ENCODE assay signal across 11 cellular contexts in genomic region chr17:41530062-41531048, GRCh38. TPM values are rescaled to one million over a fixed set of nuclear protein-coding genes. Genes with fewer than 3 reads are reported as not detected.
DNase-seq lines count a peak whose midpoint lies in the region; TF ChIP-seq lines count a peak whose summit lies in the region.
"Had no signal": no experiment of that assay in that cellular context is flagged by ENCODE, and none has a peak within 500 bp of the region (broad histone marks: within the 10 kb centered on the region; RNA-seq: fewer than 3 reads in every experiment).

No MANE protein-coding gene starts in this region.

- peaks cover 62% of the 10 kb centered on the region for H3K4me1 Mint-ChIP-seq in Calu3 (ENCODE audit: low read depth, unreplicated experiment)
- peaks cover 1% of the 10 kb centered on the region for H3K4me1 Mint-ChIP-seq in activated T-helper 2 cell treated with anti-CD3 and anti-CD28 coated beads, Interferon-gamma antibody, Interleukin-2, Interleukin-4, amounts not matched to agents 10 μg/mL and 5 μg/mL and 100 μg/mL, durations not matched to agents 14 hours and 24 hours and 36 hours (ENCODE audit: low read depth)

- BruUV-seq in Calu3 (replicated peaks; lab: Mats Ljungman, UMichigan) (TSS peak; percentile 27), PC-9 (replicated peaks; lab: Mats Ljungman, UMichigan) (TSS peak; percentile 72)

- CTCF ChIA-PET in Calu3 (lab: Charles Lee): interaction anchor here (0.6 to 19.2 kb wide), 15 partner anchors 8 to 398 kb away, joined by 3 to 471 read pairs (median 4); partner anchors contain the start of gene KRT15
- CTCF ChIA-PET in PC-9 (lab: Charles Lee): interaction anchor here (0.6 to 3.3 kb wide), 4 partner anchors 11 to 132 kb away, joined by 3 to 27 read pairs (median 5); no protein-coding TSS in a partner anchor

- H3K9ac ChIP-seq in parathyroid adenoma: no peak overlapping the region
- H3K9ac ChIP-seq in MM.1S (ENCODE audit: low read length): no peak overlapping the region

- peaks cover 14% of the 10 kb centered on the region for H4K20me1 ChIP-seq in PC-9 (ENCODE audit: insufficient read depth)
- no peaks in the 10 kb centered on the region for H4K20me1 ChIP-seq in MM.1S (ENCODE audit: insufficient read depth, low read length)

- DNase-seq in Calu3 (peak; percentile 93), PC-9 (peak; percentile 86 to 99), erythroblast (lab: John Stamatoyannopoulos, UW) (peak; percentile 83 to 90), globus pallidus (ENCODE audit: low spot score) (no peak), MM.1S (no peak)
- DNase-seq in activated T-helper 2 cell treated with anti-CD3 and anti-CD28 coated beads, Interferon-gamma antibody, Interleukin-2, Interleukin-4, amounts not matched to agents 10 μg/mL and 5 μg/mL and 100 μg/mL, durations not matched to agents 14 hours and 24 hours and 36 hours (ENCODE audit: low spot score): no peak
- DNase-seq in stimulated activated CD4-positive, alpha-beta T cell treated with anti-CD3 and anti-CD28 coated beads, Interleukin-4, amount 100 ng/mL, for 1 hour: no peak
- DNase-seq: activated CD8-positive, alpha-beta T cell treated with anti-CD3 and anti-CD28 coated beads for 36 hours; NCI-H446 had no signal

- H2AFZ ChIP-seq in PC-9 (no peak overlapping the region), parathyroid adenoma (peak overlapping the region; percentile 68), MM.1S (ENCODE audit: low read length) (no peak overlapping the region)

- no peaks in the 10 kb centered on the region for H3K9me3 ChIP-seq in PC-9 (ENCODE audit: insufficient read depth, low read depth)
- no peaks in the 10 kb centered on the region for H3K9me3 ChIP-seq in parathyroid adenoma (ENCODE audit: control insufficient read depth, low read length)
- no peaks in the 10 kb centered on the region for H3K9me3 ChIP-seq in MM.1S (replicated peaks; ENCODE audit: insufficient read depth, low read length)

- H3K36me3 Mint-ChIP-seq in Calu3 (ENCODE audit: insufficient read depth, unreplicated experiment): peaks cover 58% of the 10 kb centered on the region
- H3K36me3 Mint-ChIP-seq in activated T-helper 2 cell treated with anti-CD3 and anti-CD28 coated beads, Interferon-gamma antibody, Interleukin-2, Interleukin-4, amounts not matched to agents 10 μg/mL and 5 μg/mL and 100 μg/mL, durations not matched to agents 14 hours and 24 hours and 36 hours (ENCODE audit: low read depth): no peaks in the 10 kb centered on the region

- peaks cover 15% of the 10 kb centered on the region for H3K36me3 ChIP-seq in PC-9 (ENCODE audit: low read depth)
- H3K36me3 ChIP-seq in parathyroid adenoma (ENCODE audit: control insufficient read depth, insufficient read depth, low read length): no peaks in the 10 kb centered on the region
- no peaks in the 10 kb centered on the region for H3K36me3 ChIP-seq in MM.1S (replicated peaks; ENCODE audit: insufficient read depth, low read length)

- H3K4me3 ChIP-seq in PC-9: peak overlapping the region; percentile 93
- no peak overlapping the region for H3K4me3 ChIP-seq in parathyroid adenoma (ENCODE audit: low read depth, low read length)
- H3K4me3 ChIP-seq in MM.1S (ENCODE audit: low read length): no peak overlapping the region

- TF ChIP-seq POLR2A in erythroblast (IDR thresholded peaks at IDR 0.05; ENCODE audit: low read length): no peak

- H3K27me3 ChIP-seq in PC-9 (ENCODE audit: insufficient read depth, low read depth) (no peaks in the 10 kb centered on the region), parathyroid adenoma (ENCODE audit: control insufficient read depth, insufficient read depth, low read length) (no peaks in the 10 kb centered on the region), MM.1S (replicated peaks; ENCODE audit: insufficient read depth, low read length) (peaks cover 30% of the 10 kb centered on the region)

- no peaks in the 10 kb centered on the region for H3K9me3 Mint-ChIP-seq in Calu3 (ENCODE audit: low read depth, unreplicated experiment)
- no peaks in the 10 kb centered on the region for H3K9me3 Mint-ChIP-seq in activated T-helper 2 cell treated with anti-CD3 and anti-CD28 coated beads, Interferon-gamma antibody, Interleukin-2, Interleukin-4, amounts not matched to agents 10 μg/mL and 5 μg/mL and 100 μg/mL, durations not matched to agents 14 hours and 24 hours and 36 hours
- H3K9me3 Mint-ChIP-seq: activated CD8-positive, alpha-beta T cell treated with anti-CD3 and anti-CD28 coated beads for 36 hours had no signal

- H3F3A ChIP-seq in PC-9 (ENCODE audit: insufficient read depth, low read depth) (peaks cover 71% of the 10 kb centered on the region), MM.1S (ENCODE audit: insufficient read depth, low read length) (no peaks in the 10 kb centered on the region)

- H3K4me2 ChIP-seq in PC-9: peak overlapping the region; percentile 98
- peak overlapping the region; percentile 1 for H3K4me2 ChIP-seq in parathyroid adenoma (ENCODE audit: low read length)
- H3K4me2 ChIP-seq in MM.1S (ENCODE audit: low read depth, low read length): no peak overlapping the region

- intact Hi-C loops in Calu3 (cut with micrococcal nuclease; ENCODE audit: unreplicated experiment): loop anchor here (2.0 kb wide), 1 partner anchor 18 kb away; no protein-coding TSS in a partner anchor
- intact Hi-C loops in PC-9 (cut with micrococcal nuclease; ENCODE audit: unreplicated experiment): loop anchor here (1.0 kb wide), 1 partner anchor 18 kb away; no protein-coding TSS in a partner anchor
- intact Hi-C loops in activated T-helper 2 cell treated with anti-CD3 and anti-CD28 coated beads, Interferon-gamma antibody, Interleukin-2, Interleukin-4, amounts not matched to agents 10 μg/mL and 5 μg/mL and 100 μg/mL, durations not matched to agents 14 hours and 24 hours and 36 hours (cut with micrococcal nuclease): no loop called here

- H3K4me3 Mint-ChIP-seq in Calu3 (ENCODE audit: low read depth, unreplicated experiment): peak overlapping the region; percentile 95
- H3K4me3 Mint-ChIP-seq in activated T-helper 2 cell treated with anti-CD3 and anti-CD28 coated beads, Interferon-gamma antibody, Interleukin-2, Interleukin-4, amounts not matched to agents 10 μg/mL and 5 μg/mL and 100 μg/mL, durations not matched to agents 14 hours and 24 hours and 36 hours (ENCODE audit: low read depth): no peak overlapping the region
- H3K4me3 Mint-ChIP-seq: activated CD8-positive, alpha-beta T cell treated with anti-CD3 and anti-CD28 coated beads for 36 hours had no signal

- H3K9me2 ChIP-seq in PC-9 (ENCODE audit: insufficient read depth): no peaks in the 10 kb centered on the region
- H3K9me2 ChIP-seq in MM.1S (replicated peaks; ENCODE audit: insufficient read depth, low read length): no peaks in the 10 kb centered on the region

- H3K27ac ChIP-seq in PC-9: peak overlapping the region; percentile 95
- H3K27ac ChIP-seq in parathyroid adenoma: peak overlapping the region; percentile 72
- H3K27ac ChIP-seq in MM.1S (ENCODE audit: low read length): no peak overlapping the region

- TF ChIP-seq CTCF in Calu3 (IDR thresholded peaks at IDR 0.05; ENCODE audit: unreplicated experiment): no peak
- TF ChIP-seq CTCF in PC-9 (conservative IDR thresholded peaks at IDR 0.05): no peak
- no peak for TF ChIP-seq CTCF in parathyroid adenoma (IDR thresholded peaks at IDR 0.05)
- TF ChIP-seq CTCF in MM.1S (IDR thresholded peaks at IDR 0.05; ENCODE audit: low read length): no peak

- H3K4me1 ChIP-seq in PC-9 (replicated peaks; ENCODE audit: insufficient read depth): peaks cover 66% of the 10 kb centered on the region
- peaks cover 21% of the 10 kb centered on the region for H3K4me1 ChIP-seq in parathyroid adenoma
- H3K4me1 ChIP-seq in MM.1S (ENCODE audit: low read length): no peaks in the 10 kb centered on the region

- H3K27me3 Mint-ChIP-seq in Calu3 (ENCODE audit: unreplicated experiment): no peaks in the 10 kb centered on the region
- H3K27me3 Mint-ChIP-seq in activated T-helper 2 cell treated with anti-CD3 and anti-CD28 coated beads, Interferon-gamma antibody, Interleukin-2, Interleukin-4, amounts not matched to agents 10 μg/mL and 5 μg/mL and 100 μg/mL, durations not matched to agents 14 hours and 24 hours and 36 hours (ENCODE audit: low read depth): peaks cover 61% of the 10 kb centered on the region

- POLR2A ChIA-PET in PC-9 (lab: Charles Lee; ENCODE audit: unreplicated experiment): interaction anchor here (0.5 to 3.5 kb wide), 20 partner anchors 9 to 1216 kb away, joined by 3 to 78 read pairs (median 5); partner anchors contain the start of gene KRT13

- peak overlapping the region; percentile 99 for H3K27ac Mint-ChIP-seq in Calu3 (ENCODE audit: unreplicated experiment)
- H3K27ac Mint-ChIP-seq in activated T-helper 2 cell treated with anti-CD3 and anti-CD28 coated beads, Interferon-gamma antibody, Interleukin-2, Interleukin-4, amounts not matched to agents 10 μg/mL and 5 μg/mL and 100 μg/mL, durations not matched to agents 14 hours and 24 hours and 36 hours: no peak overlapping the region
- H3K27ac Mint-ChIP-seq: activated CD8-positive, alpha-beta T cell treated with anti-CD3 and anti-CD28 coated beads for 36 hours had no signal

- H3K79me2 ChIP-seq in PC-9 (ENCODE audit: low read depth) (peaks cover 34% of the 10 kb centered on the region), parathyroid adenoma (no peaks in the 10 kb centered on the region), MM.1S (ENCODE audit: low read length) (no peaks in the 10 kb centered on the region)

RNA-seq across cellular contexts. Expression of gene KRT19, which starts 2.2 kb away (rescaled TPM):
- total RNA-seq in Calu3 (2022) (2,554 and 3,048 TPM in 2 replicates), PC-9 (2021) (1,811 and 2,277 TPM in 2 replicates)
- total RNA-seq in activated T-helper 2 cell treated with anti-CD3 and anti-CD28 coated beads, Interferon-gamma antibody, Interleukin-2, Interleukin-4, amounts not matched to agents 10 μg/mL and 5 μg/mL and 100 μg/mL, durations not matched to agents 14 hours and 24 hours and 36 hours: not detected in 2 replicates
- total RNA-seq: activated CD8-positive, alpha-beta T cell treated with anti-CD3 and anti-CD28 coated beads for 36 hours; skeletal muscle tissue had no signal

RNA-seq across cellular contexts. Expression of gene KRT15, which starts 11.7 kb away (rescaled TPM):
- total RNA-seq in Calu3 (2022): 83.0 and 86.8 TPM in 2 replicates
- total RNA-seq in PC-9 (2021): 41.9 and 49.9 TPM in 2 replicates
- total RNA-seq in activated T-helper 2 cell treated with anti-CD3 and anti-CD28 coated beads, Interferon-gamma antibody, Interleukin-2, Interleukin-4, amounts not matched to agents 10 μg/mL and 5 μg/mL and 100 μg/mL, durations not matched to agents 14 hours and 24 hours and 36 hours: not detected in 2 replicates
- total RNA-seq: activated CD8-positive, alpha-beta T cell treated with anti-CD3 and anti-CD28 coated beads for 36 hours; skeletal muscle tissue had no signal

RNA-seq across cellular contexts. Expression of gene KRT13, which starts 24.9 kb away (rescaled TPM):
- 45.7 and 323 TPM in 2 replicates for total RNA-seq in Calu3 (2022)
- total RNA-seq in PC-9 (2021): 606 and 1,548 TPM in 2 replicates
- not detected in 2 replicates for total RNA-seq in activated T-helper 2 cell treated with anti-CD3 and anti-CD28 coated beads, Interferon-gamma antibody, Interleukin-2, Interleukin-4, amounts not matched to agents 10 μg/mL and 5 μg/mL and 100 μg/mL, durations not matched to agents 14 hours and 24 hours and 36 hours
- total RNA-seq: activated CD8-positive, alpha-beta T cell treated with anti-CD3 and anti-CD28 coated beads for 36 hours; skeletal muscle tissue had no signal

RNA-seq across cellular contexts. Expression of gene KRT36, which starts 40.6 kb away (rescaled TPM):
- not detected in 2 replicates for total RNA-seq in Calu3 (2022)
- not detected in 2 replicates for total RNA-seq in PC-9 (2021)
- not detected in 2 replicates for total RNA-seq in activated T-helper 2 cell treated with anti-CD3 and anti-CD28 coated beads, Interferon-gamma antibody, Interleukin-2, Interleukin-4, amounts not matched to agents 10 μg/mL and 5 μg/mL and 100 μg/mL, durations not matched to agents 14 hours and 24 hours and 36 hours
- total RNA-seq: activated CD8-positive, alpha-beta T cell treated with anti-CD3 and anti-CD28 coated beads for 36 hours; skeletal muscle tissue had no signal

RNA-seq across cellular contexts. Expression of gene KRT9, which starts 41.5 kb away (rescaled TPM):
- not detected in 2 replicates for total RNA-seq in Calu3 (2022)
- 0.55 and 0.73 TPM in 2 replicates for total RNA-seq in PC-9 (2021)
- not detected in 2 replicates for total RNA-seq in activated T-helper 2 cell treated with anti-CD3 and anti-CD28 coated beads, Interferon-gamma antibody, Interleukin-2, Interleukin-4, amounts not matched to agents 10 μg/mL and 5 μg/mL and 100 μg/mL, durations not matched to agents 14 hours and 24 hours and 36 hours
- total RNA-seq: activated CD8-positive, alpha-beta T cell treated with anti-CD3 and anti-CD28 coated beads for 36 hours; skeletal muscle tissue had no signal

Comparison
In these comparisons a context has a peak if more than half of its experiments do, and no peak if none do; other contexts are left out.
1. DNase-seq: peak in Calu3 (single experiment), PC-9 (2 of 2) and erythroblast (2 of 2); none in activated T-helper 2 cell treated with anti-CD3 and anti-CD28 coated beads, Interferon-gamma antibody, Interleukin-2, Interleukin-4, amounts not matched to agents 10 μg/mL and 5 μg/mL and 100 μg/mL, durations not matched to agents 14 hours and 24 hours and 36 hours (single experiment), stimulated activated CD4-positive, alpha-beta T cell treated with anti-CD3 and anti-CD28 coated beads, Interleukin-4, amount 100 ng/mL, for 1 hour (single experiment), globus pallidus (single experiment) and MM.1S (single experiment).
2. RNA of gene KRT19, which starts 2.2 kb away (total RNA-seq): 2,554 to 3,048 TPM in Calu3 and 1,811 to 2,277 TPM in PC-9; not detected in activated T-helper 2 cell treated with anti-CD3 and anti-CD28 coated beads, Interferon-gamma antibody, Interleukin-2, Interleukin-4, amounts not matched to agents 10 μg/mL and 5 μg/mL and 100 μg/mL, durations not matched to agents 14 hours and 24 hours and 36 hours; every median in the first group is over 1,000 times any median in the second.
3. RNA of gene KRT15, which starts 11.7 kb away (total RNA-seq): 83.0 to 86.8 TPM in Calu3 and 41.9 to 49.9 TPM in PC-9; not detected in activated T-helper 2 cell treated with anti-CD3 and anti-CD28 coated beads, Interferon-gamma antibody, Interleukin-2, Interleukin-4, amounts not matched to agents 10 μg/mL and 5 μg/mL and 100 μg/mL, durations not matched to agents 14 hours and 24 hours and 36 hours; every median in the first group is over 10 times any median in the second.
4. RNA of gene KRT13, which starts 24.9 kb away (total RNA-seq): 606 to 1,548 TPM in PC-9 and 45.7 to 323 TPM in Calu3; not detected in activated T-helper 2 cell treated with anti-CD3 and anti-CD28 coated beads, Interferon-gamma antibody, Interleukin-2, Interleukin-4, amounts not matched to agents 10 μg/mL and 5 μg/mL and 100 μg/mL, durations not matched to agents 14 hours and 24 hours and 36 hours; every median in the first group is over 10 times any median in the second.